ENCODE assay signal across 21 cellular contexts in the genomic region with DNA sequence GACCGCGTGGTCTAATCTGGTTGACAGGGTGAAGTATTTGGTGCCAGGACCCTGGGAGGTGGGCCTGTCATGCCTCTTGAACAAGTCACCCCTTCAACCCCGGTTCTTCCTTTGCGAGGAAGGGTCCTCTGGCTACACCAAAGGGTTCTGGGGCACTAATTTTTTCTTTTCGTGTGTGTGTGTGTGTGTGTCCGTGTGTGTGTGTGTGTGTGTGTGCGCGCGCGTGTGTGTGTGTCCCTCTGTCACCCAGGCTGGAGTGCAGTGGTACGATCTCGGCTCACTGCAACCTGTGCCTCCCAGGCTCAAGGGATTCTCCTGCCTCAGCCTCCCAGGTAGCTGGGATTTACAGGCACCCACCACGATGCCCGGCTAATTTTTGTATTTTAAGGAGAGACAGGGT. TPM values are rescaled to one million over a fixed set of nuclear protein-coding genes. Genes with fewer than 3 reads are reported as not detected.
"Had no signal": no experiment of that assay in that cellular context is flagged by ENCODE, and none has a peak within 500 bp of the region (broad histone marks: within the 10 kb centered on the region; RNA-seq: fewer than 3 reads in every experiment).

No MANE protein-coding gene starts in this region.

RNA-seq across cellular contexts. Expression of gene SPDYE6, which starts 54.9 kb away (rescaled TPM):
- total RNA-seq: chondrocyte; colonic mucosa; endodermal cell; esophagus mucosa; gastroesophageal sphincter; heart left ventricle; hepatocyte; kidney; left lobe of liver; liver; lung; mucosa of gallbladder; naive thymus-derived CD8-positive, alpha-beta T cell; osteoblast; progenitor cell of endocrine pancreas; right atrium auricular region; sciatic nerve; tibial nerve; upper lobe of right lung; uterus had no signal
- polyA plus RNA-seq: neural cell had no signal
